Comparison of ENCODE assay signal across 9 cellular contexts in the genomic region with DNA sequence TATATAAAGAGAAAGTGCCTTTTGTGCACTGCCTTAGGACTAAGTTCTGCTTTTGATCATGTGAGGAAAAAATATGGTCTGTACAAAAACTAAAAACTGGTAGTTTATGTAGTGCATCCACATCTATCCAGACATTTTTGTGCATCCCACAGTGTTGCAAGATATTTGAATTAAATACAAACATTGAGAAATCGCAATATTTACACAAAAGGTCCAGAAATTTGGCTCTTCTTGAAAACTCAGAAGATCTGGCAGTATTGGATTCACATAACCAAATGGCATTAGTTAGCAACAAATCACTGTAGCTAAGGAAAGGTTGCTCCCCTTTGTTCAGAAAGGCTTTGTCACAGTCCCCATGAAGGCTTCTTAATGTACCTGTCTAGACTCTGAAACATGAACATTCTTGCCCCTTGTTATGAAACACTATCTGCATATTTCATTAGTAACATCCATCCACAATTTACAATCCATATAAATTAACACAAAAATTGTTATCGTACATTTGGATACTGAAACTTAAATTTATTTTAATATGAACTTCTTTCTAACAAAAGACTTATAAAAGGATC. TPM values are rescaled to one million over a fixed set of nuclear protein-coding genes. Genes with fewer than 3 reads are reported as not detected.
DNase-seq lines count a peak whose midpoint lies in the region; ATAC-seq, FAIRE-seq and TF ChIP-seq lines count a peak whose summit lies in the region.
"Had no signal": no experiment of that assay in that cellular context is flagged by ENCODE, and none has a peak within 500 bp of the region (broad histone marks: within the 10 kb centered on the region; RNA-seq: fewer than 3 reads in every experiment).

No MANE protein-coding gene starts in this region.

- no peaks in the 10 kb centered on the region for H3K27me3 ChIP-seq in ascending aorta

- no peaks in the 10 kb centered on the region for H3K9me3 Mint-ChIP-seq in stimulated activated naive CD8-positive, alpha-beta T cell treated with anti-CD3 and anti-CD28 coated beads, Interleukin-15, Interleukin-2, amounts not matched to agents 100 ng/mL and 50 ng/mL, for 24 hours
- H3K9me3 Mint-ChIP-seq: activated naive CD4-positive, alpha-beta T cell treated with anti-CD3 and anti-CD28 coated beads, Interleukin-2, amount 50 U/mL, for 72 hours had no signal

- peak overlapping the region in 1 of 2 donors; percentile 23 for H3K27ac ChIP-seq in ascending aorta
- no peak overlapping the region for H3K27ac ChIP-seq in kidney (ENCODE audit: low read depth in 2 of 2, low read length in 2 of 2)
- H3K27ac ChIP-seq in urinary bladder (ENCODE audit: low read depth): no peak overlapping the region

- H3K4me1 ChIP-seq in ascending aorta: peaks cover 0 to 17% of the 10 kb centered on the region in 2 donors
- H3K4me1 ChIP-seq in kidney (ENCODE audit: control insufficient read depth in 1 of 2, insufficient read depth in 1 of 2, low read depth in 1 of 2, low read length in 2 of 2): peaks cover 0 to 9% of the 10 kb centered on the region in 2 donors
- no peaks in the 10 kb centered on the region for H3K4me1 ChIP-seq in urinary bladder (ENCODE audit: insufficient read depth)

- intact Hi-C loops in ascending aorta (cut with DNase I): loop anchor here (5.0 to 10.0 kb wide), 8 partner anchors 251 to 1829 kb away; partner anchors contain the start of genes ACVR2A, EPC2, LYPD6 and MBD5
- intact Hi-C loops in kidney (cut with DNase I): no loop called here

- H3K36me3 ChIP-seq in ascending aorta (peaks cover 0 to 12% of the 10 kb centered on the region in 2 donors), kidney (ENCODE audit: control insufficient read depth in 1 of 2, insufficient read depth in 2 of 2, low read length in 2 of 2) (peaks cover 5 to 21% of the 10 kb centered on the region in 2 donors), urinary bladder (ENCODE audit: insufficient read depth) (peaks cover 3% of the 10 kb centered on the region)

- no peak for FAIRE-seq in kidney (lab: Jason Lieb, UNC)

- H3K9me3 ChIP-seq in ascending aorta: no peaks in the 10 kb centered on the region
- H3K9me3 ChIP-seq in kidney (ENCODE audit: control insufficient read depth in 1 of 2, low read length in 2 of 2): no peaks in the 10 kb centered on the region

- peaks cover 56% of the 10 kb centered on the region for H3K4me1 Mint-ChIP-seq in stimulated activated naive CD8-positive, alpha-beta T cell treated with anti-CD3 and anti-CD28 coated beads, Interleukin-15, Interleukin-2, amounts not matched to agents 100 ng/mL and 50 ng/mL, for 24 hours (ENCODE audit: low read depth)

- ATAC-seq in stimulated activated naive CD8-positive, alpha-beta T cell treated with anti-CD3 and anti-CD28 coated beads, Interleukin-15, Interleukin-2, amounts not matched to agents 100 U/mL and 50 U/mL, for 24 hours: no peak
- no peak for ATAC-seq in GM19328 (IDR thresholded peaks at IDR 0.05; ENCODE audit: unreplicated experiment)
- ATAC-seq in GM18505 (IDR thresholded peaks at IDR 0.05; ENCODE audit: unreplicated experiment): no peak
- ATAC-seq: activated naive CD4-positive, alpha-beta T cell treated with anti-CD3 and anti-CD28 coated beads, Interleukin-2, amount 50 U/mL, for 72 hours had no signal

- H3K27me3 Mint-ChIP-seq in stimulated activated naive CD8-positive, alpha-beta T cell treated with anti-CD3 and anti-CD28 coated beads, Interleukin-15, Interleukin-2, amounts not matched to agents 100 ng/mL and 50 ng/mL, for 24 hours: peaks cover 10% of the 10 kb centered on the region

- no peak overlapping the region for H3K9ac ChIP-seq in kidney (ENCODE audit: low read length in 2 of 2)

- no peak overlapping the region for H3K27ac Mint-ChIP-seq in stimulated activated naive CD8-positive, alpha-beta T cell treated with anti-CD3 and anti-CD28 coated beads, Interleukin-15, Interleukin-2, amounts not matched to agents 100 ng/mL and 50 ng/mL, for 24 hours

- TF ChIP-seq POLR2A in GM18505 (IDR thresholded peaks at IDR 0.05; ENCODE audit: borderline replicate concordance, extremely low read depth, insufficient read depth, insufficient read length): no peak

- H3K4me3 Mint-ChIP-seq in stimulated activated naive CD8-positive, alpha-beta T cell treated with anti-CD3 and anti-CD28 coated beads, Interleukin-15, Interleukin-2, amounts not matched to agents 100 ng/mL and 50 ng/mL, for 24 hours: peak overlapping the region; percentile 99

- H3K4me3 ChIP-seq in ascending aorta (peak overlapping the region; percentile 72 to 84), kidney (ENCODE audit: low read length in 2 of 2) (peak overlapping the region; percentile 0 to 94), urinary bladder (ENCODE audit: low read depth, low read length) (peak overlapping the region; percentile 28)

- no peak for DNase-seq in stimulated activated naive CD8-positive, alpha-beta T cell treated with anti-CD3 and anti-CD28 coated beads, Interleukin-15, Interleukin-2, amounts not matched to agents 100 U/mL and 50 U/mL, for 24 hours
- DNase-seq in ascending aorta (ENCODE audit: low spot score in 2 of 2): no peak
- no peak for DNase-seq in kidney
- no peak for DNase-seq in dedifferentiated amniotic fluid mesenchymal stem cell (ENCODE audit: extremely low spot score)

- 78% methylated on average over 2 of the region's 2 CpGs for WGBS in urinary bladder

- TF ChIP-seq CTCF in ascending aorta (IDR thresholded peaks at IDR 0.05): no peak
- no peak for TF ChIP-seq CTCF in kidney (IDR thresholded peaks at IDR 0.05; ENCODE audit: borderline replicate concordance, extremely low read depth, insufficient read depth)

- peaks cover 52% of the 10 kb centered on the region for H3K36me3 Mint-ChIP-seq in stimulated activated naive CD8-positive, alpha-beta T cell treated with anti-CD3 and anti-CD28 coated beads, Interleukin-15, Interleukin-2, amounts not matched to agents 100 ng/mL and 50 ng/mL, for 24 hours (ENCODE audit: low read depth)

RNA-seq across cellular contexts. Expression of gene MMADHC, which starts 2.2 kb away (rescaled TPM):
- total RNA-seq in ascending aorta: 35.8 TPM
- 77.1 TPM for total RNA-seq in kidney
- 84.8 TPM for polyA plus RNA-seq in kidney (ENCODE audit: insufficient read depth, low read depth, low replicate concordance)
- 140 TPM for total RNA-seq in urinary bladder
- polyA plus RNA-seq in urinary bladder: 88.5 TPM

Comparison
In these comparisons a context has a peak if more than half of its experiments do, and no peak if none do; other contexts are left out.
1. H3K4me3 ChIP-seq: peak in every context shown above with its lines; median percentile 78 in ascending aorta; 47 in kidney; 28 in urinary bladder.